ENCODE assay signal across 1 cellular context in the genomic region with DNA sequence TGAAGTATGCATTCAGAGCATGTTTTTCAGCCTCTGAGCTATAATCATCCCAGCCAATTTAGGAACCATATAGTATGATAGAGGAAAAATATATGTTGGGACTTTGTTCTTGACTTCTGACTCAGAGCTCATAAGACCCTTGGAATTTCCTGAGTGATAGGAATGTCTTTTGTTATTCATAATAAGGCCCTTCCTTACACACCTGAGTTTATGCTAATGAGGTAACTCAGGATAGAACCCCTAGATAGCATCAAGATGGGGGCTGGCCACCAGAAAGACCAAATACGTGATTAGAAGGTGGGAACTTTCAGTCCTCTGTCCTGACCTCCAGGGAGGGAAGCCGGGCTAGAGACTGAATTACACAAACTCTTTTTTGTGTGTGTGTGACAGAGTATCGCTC.
TF ChIP-seq lines count a peak whose summit lies in the region.

No MANE protein-coding gene starts in this region.

TF ChIP-seq in SK-N-SH treated with all-trans-retinoic acid at 6 μM for 48 hours, 23 proteins besides CTCF, POLR2A, EP300 and RAD21 (continued from another document):
- TF ChIP-seq, protein P1, sequence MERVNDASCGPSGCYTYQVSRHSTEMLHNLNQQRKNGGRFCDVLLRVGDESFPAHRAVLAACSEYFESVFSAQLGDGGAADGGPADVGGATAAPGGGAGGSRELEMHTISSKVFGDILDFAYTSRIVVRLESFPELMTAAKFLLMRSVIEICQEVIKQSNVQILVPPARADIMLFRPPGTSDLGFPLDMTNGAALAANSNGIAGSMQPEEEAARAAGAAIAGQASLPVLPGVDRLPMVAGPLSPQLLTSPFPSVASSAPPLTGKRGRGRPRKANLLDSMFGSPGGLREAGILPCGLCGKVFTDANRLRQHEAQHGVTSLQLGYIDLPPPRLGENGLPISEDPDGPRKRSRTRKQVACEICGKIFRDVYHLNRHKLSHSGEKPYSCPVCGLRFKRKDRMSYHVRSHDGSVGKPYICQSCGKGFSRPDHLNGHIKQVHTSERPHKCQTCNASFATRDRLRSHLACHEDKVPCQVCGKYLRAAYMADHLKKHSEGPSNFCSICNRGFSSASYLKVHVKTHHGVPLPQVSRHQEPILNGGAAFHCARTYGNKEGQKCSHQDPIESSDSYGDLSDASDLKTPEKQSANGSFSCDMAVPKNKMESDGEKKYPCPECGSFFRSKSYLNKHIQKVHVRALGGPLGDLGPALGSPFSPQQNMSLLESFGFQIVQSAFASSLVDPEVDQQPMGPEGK (CRISPR knock-in tag; IDR thresholded peaks at IDR 0.05; ENCODE audit: borderline replicate concordance): no peak
- no peak for TF ChIP-seq SNAI2 (CRISPR knock-in tag; IDR thresholded peaks at IDR 0.05)
- TF ChIP-seq, protein P2, sequence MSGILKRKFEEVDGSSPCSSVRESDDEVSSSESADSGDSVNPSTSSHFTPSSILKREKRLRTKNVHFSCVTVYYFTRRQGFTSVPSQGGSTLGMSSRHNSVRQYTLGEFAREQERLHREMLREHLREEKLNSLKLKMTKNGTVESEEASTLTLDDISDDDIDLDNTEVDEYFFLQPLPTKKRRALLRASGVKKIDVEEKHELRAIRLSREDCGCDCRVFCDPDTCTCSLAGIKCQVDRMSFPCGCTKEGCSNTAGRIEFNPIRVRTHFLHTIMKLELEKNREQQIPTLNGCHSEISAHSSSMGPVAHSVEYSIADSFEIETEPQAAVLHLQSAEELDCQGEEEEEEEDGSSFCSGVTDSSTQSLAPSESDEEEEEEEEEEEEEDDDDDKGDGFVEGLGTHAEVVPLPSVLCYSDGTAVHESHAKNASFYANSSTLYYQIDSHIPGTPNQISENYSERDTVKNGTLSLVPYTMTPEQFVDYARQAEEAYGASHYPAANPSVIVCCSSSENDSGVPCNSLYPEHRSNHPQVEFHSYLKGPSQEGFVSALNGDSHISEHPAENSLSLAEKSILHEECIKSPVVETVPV (CRISPR knock-in tag; IDR thresholded peaks at IDR 0.05): no peak
- no peak for TF ChIP-seq ARNTL (CRISPR knock-in tag; IDR thresholded peaks at IDR 0.05; ENCODE audit: borderline replicate concordance, low read depth)
- no peak for TF ChIP-seq CSDC2 (CRISPR knock-in tag; IDR thresholded peaks at IDR 0.05)
- TF ChIP-seq TOX (CRISPR knock-in tag; IDR thresholded peaks at IDR 0.05; ENCODE audit: borderline replicate concordance): no peak
- TF ChIP-seq, protein P3, sequence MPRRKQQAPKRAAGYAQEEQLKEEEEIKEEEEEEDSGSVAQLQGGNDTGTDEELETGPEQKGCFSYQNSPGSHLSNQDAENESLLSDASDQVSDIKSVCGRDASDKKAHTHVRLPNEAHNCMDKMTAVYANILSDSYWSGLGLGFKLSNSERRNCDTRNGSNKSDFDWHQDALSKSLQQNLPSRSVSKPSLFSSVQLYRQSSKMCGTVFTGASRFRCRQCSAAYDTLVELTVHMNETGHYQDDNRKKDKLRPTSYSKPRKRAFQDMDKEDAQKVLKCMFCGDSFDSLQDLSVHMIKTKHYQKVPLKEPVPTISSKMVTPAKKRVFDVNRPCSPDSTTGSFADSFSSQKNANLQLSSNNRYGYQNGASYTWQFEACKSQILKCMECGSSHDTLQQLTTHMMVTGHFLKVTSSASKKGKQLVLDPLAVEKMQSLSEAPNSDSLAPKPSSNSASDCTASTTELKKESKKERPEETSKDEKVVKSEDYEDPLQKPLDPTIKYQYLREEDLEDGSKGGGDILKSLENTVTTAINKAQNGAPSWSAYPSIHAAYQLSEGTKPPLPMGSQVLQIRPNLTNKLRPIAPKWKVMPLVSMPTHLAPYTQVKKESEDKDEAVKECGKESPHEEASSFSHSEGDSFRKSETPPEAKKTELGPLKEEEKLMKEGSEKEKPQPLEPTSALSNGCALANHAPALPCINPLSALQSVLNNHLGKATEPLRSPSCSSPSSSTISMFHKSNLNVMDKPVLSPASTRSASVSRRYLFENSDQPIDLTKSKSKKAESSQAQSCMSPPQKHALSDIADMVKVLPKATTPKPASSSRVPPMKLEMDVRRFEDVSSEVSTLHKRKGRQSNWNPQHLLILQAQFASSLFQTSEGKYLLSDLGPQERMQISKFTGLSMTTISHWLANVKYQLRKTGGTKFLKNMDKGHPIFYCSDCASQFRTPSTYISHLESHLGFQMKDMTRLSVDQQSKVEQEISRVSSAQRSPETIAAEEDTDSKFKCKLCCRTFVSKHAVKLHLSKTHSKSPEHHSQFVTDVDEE (CRISPR knock-in tag; IDR thresholded peaks at IDR 0.05): no peak
- TF ChIP-seq ZFP30 (CRISPR knock-in tag; IDR thresholded peaks at IDR 0.05): no peak
- TF ChIP-seq BACH2 (CRISPR knock-in tag; IDR thresholded peaks at IDR 0.05; ENCODE audit: borderline replicate concordance): no peak
- TF ChIP-seq, protein P4, sequence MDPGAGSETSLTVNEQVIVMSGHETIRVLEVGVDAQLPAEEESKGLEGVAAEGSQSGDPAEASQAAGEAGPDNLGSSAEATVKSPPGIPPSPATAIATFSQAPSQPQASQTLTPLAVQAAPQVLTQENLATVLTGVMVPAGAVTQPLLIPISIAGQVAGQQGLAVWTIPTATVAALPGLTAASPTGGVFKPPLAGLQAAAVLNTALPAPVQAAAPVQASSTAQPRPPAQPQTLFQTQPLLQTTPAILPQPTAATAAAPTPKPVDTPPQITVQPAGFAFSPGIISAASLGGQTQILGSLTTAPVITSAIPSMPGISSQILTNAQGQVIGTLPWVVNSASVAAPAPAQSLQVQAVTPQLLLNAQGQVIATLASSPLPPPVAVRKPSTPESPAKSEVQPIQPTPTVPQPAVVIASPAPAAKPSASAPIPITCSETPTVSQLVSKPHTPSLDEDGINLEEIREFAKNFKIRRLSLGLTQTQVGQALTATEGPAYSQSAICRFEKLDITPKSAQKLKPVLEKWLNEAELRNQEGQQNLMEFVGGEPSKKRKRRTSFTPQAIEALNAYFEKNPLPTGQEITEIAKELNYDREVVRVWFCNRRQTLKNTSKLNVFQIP (CRISPR knock-in tag; IDR thresholded peaks at IDR 0.05; ENCODE audit: borderline replicate concordance, low read depth): no peak
- TF ChIP-seq TCF4 (CRISPR knock-in tag; IDR thresholded peaks at IDR 0.05; ENCODE audit: borderline replicate concordance): no peak
- no peak for TF ChIP-seq ZNF565 (CRISPR knock-in tag; conservative IDR thresholded peaks at IDR 0.05; ENCODE audit: low read depth)
